35 cellular contexts compared by ENCODE assay signal in genomic region chr7:1553513-1554210, GRCh38. TPM values are rescaled to one million over a fixed set of nuclear protein-coding genes. Genes with fewer than 3 reads are reported as not detected.
DNase-seq lines count a peak whose midpoint lies in the region; ATAC-seq, FAIRE-seq and TF ChIP-seq lines count a peak whose summit lies in the region.
"Had no signal": no experiment of that assay in that cellular context is flagged by ENCODE, and none has a peak within 500 bp of the region (broad histone marks: within the 10 kb centered on the region; RNA-seq: fewer than 3 reads in every experiment).

No MANE protein-coding gene starts in this region.

- ATAC-seq in Right ventricle myocardium inferior (no peak), HepG2 (no peak)
- no peak for ATAC-seq in activated CD8-positive, alpha-beta T cell treated with anti-CD3 and anti-CD28 coated beads, Interleukin-2, amount 10 ng/mL, durations not matched to agents 7 days and 5 days
- ATAC-seq: activated naive CD8-positive, alpha-beta T cell treated with anti-CD3 and anti-CD28 coated beads, Interleukin-2, amount 50 U/mL, for 24 hours; activated T-cell treated with anti-CD3 and anti-CD28 coated beads, Interleukin-2, amount 50 U/mL, for 72 hours; lower lobe of right lung; mucosa of descending colon; natural killer cell had no signal

- H3K9me3 ChIP-seq in astrocyte (ENCODE audit: insufficient read depth, low read depth, low read length) (no peaks in the 10 kb centered on the region), HepG2 (ENCODE audit: low read length) (no peaks in the 10 kb centered on the region)
- H3K9me3 ChIP-seq: esophagus muscularis mucosa, lower lobe of right lung, mucosa of descending colon, tibial nerve had no signal

- TF ChIP-seq CTCF in astrocyte (IDR thresholded peaks at IDR 0.05; ENCODE audit: insufficient read depth, low read depth, low read length) (no peak), HepG2 (CRISPR knock-in tag; IDR thresholded peaks at IDR 0.05) (no peak)

- H3K36me3 ChIP-seq in astrocyte (ENCODE audit: insufficient read depth, low read length) (no peaks in the 10 kb centered on the region), HepG2 (replicated peaks in 1 of 2; ENCODE audit: control insufficient read depth in 1 of 2, insufficient read depth in 2 of 2, low read length in 2 of 2) (peaks cover 5 to 10% of the 10 kb centered on the region in 2 experiments; a peak in 4 of 5 replicates)
- H3K36me3 ChIP-seq: esophagus muscularis mucosa, lower lobe of right lung, tibial nerve had no signal

- H3K4me3 ChIP-seq in astrocyte (ENCODE audit: insufficient read depth, low read depth, low read length), result no peak overlapping the region
- no peak overlapping the region for H3K4me3 ChIP-seq in HepG2 (replicated peaks in 1 of 3; ENCODE audit: insufficient read depth in 1 of 3, low read depth in 2 of 3, low read length in 3 of 3)
- H3K4me3 ChIP-seq: esophagus muscularis mucosa, lower lobe of right lung, mucosa of descending colon, tibial nerve had no signal

- no peak overlapping the region for H3K4me2 ChIP-seq in astrocyte (ENCODE audit: low read length)
- H3K4me2 ChIP-seq in HepG2 (ENCODE audit: low read depth, low read length), result no peak overlapping the region

- in situ Hi-C loops in HepG2 (cut with HindIII; ENCODE audit: extremely low pct_ligation_motif_present, low pct_unique_long_range_greater_than_20kb), result no loop called here
- in situ Hi-C loops in G401 (cut with HindIII; ENCODE audit: low sequenced_read_pairs), result no loop called here

- no TSS peak for BruUV-seq in HepG2 (replicated peaks; lab: Mats Ljungman, UMichigan)

- H3K27me3 ChIP-seq in astrocyte (ENCODE audit: insufficient read depth, low read length) (no peaks in the 10 kb centered on the region), HepG2 (ENCODE audit: control insufficient read depth in 1 of 2, insufficient read depth in 2 of 2, low read length in 2 of 2) (no peaks in the 10 kb centered on the region)

- H3K36me3 Mint-ChIP-seq in astrocyte (ENCODE audit: low read depth, unreplicated experiment), result peaks cover 2% of the 10 kb centered on the region
- no peaks in the 10 kb centered on the region for H3K36me3 Mint-ChIP-seq in activated CD8-positive, alpha-beta T cell treated with anti-CD3 and anti-CD28 coated beads, Interleukin-2, amount 10 ng/mL, durations not matched to agents 7 days and 5 days (ENCODE audit: low read depth)
- H3K36me3 Mint-ChIP-seq: CD4-positive, alpha-beta memory T cell; natural killer cell had no signal

- H3K27me3 Mint-ChIP-seq in astrocyte (ENCODE audit: low read depth, unreplicated experiment), result no peaks in the 10 kb centered on the region
- no peaks in the 10 kb centered on the region for H3K27me3 Mint-ChIP-seq in activated CD8-positive, alpha-beta T cell treated with anti-CD3 and anti-CD28 coated beads, Interleukin-2, amount 10 ng/mL, durations not matched to agents 7 days and 5 days (ENCODE audit: low read depth)
- H3K27me3 Mint-ChIP-seq: activated naive CD8-positive, alpha-beta T cell treated with anti-CD3 and anti-CD28 coated beads, Interleukin-2, amount 50 U/mL, for 24 hours had no signal

- CTCF ChIA-PET in HepG2 (lab: Yijun Ruan, JAX; ENCODE audit: low intra/inter-chr PET ratio, low total read pairs), result no interaction called here
- CTCF ChIA-PET in activated CD8-positive, alpha-beta T cell treated with anti-CD3 and anti-CD28 coated beads, Interleukin-2, amount 10 ng/mL, durations not matched to agents 7 days and 5 days (lab: Charles Lee), result no interaction called here

- POLR2A ChIA-PET in HepG2 (lab: Yijun Ruan, JAX), result interaction anchor here (2.9 to 6.4 kb wide), 3 partner anchors 10 to 35 kb away, joined by 14 to 108 read pairs (median 30); no protein-coding TSS in a partner anchor
- POLR2A ChIA-PET in activated CD8-positive, alpha-beta T cell treated with anti-CD3 and anti-CD28 coated beads, Interleukin-2, amount 10 ng/mL, durations not matched to agents 7 days and 5 days (lab: Charles Lee), result no interaction called here

- 85% methylated on average over 17 of the region's 28 CpGs for WGBS in HepG2 (ENCODE audit: low lambda C conversion rate)

- H3K79me2 ChIP-seq in astrocyte (ENCODE audit: insufficient read depth, low read length) (no peaks in the 10 kb centered on the region), HepG2 (ENCODE audit: insufficient read depth, low read length) (no peaks in the 10 kb centered on the region)

- no peak for TF ChIP-seq EP300 in HepG2 (IDR thresholded peaks at IDR 0.05; ENCODE audit: low read depth in 2 of 2, low read length in 2 of 2)
- TF ChIP-seq EP300 in HepG2 (CRISPR knock-in tag; IDR thresholded peaks at IDR 0.05; ENCODE audit: borderline replicate concordance), result no peak

- peak overlapping the region; percentile 34 for H3K27ac Mint-ChIP-seq in astrocyte (ENCODE audit: unreplicated experiment)
- no peak overlapping the region for H3K27ac Mint-ChIP-seq in activated CD8-positive, alpha-beta T cell treated with anti-CD3 and anti-CD28 coated beads, Interleukin-2, amount 10 ng/mL, durations not matched to agents 7 days and 5 days
- H3K27ac Mint-ChIP-seq: activated naive CD8-positive, alpha-beta T cell treated with anti-CD3 and anti-CD28 coated beads, Interleukin-2, amount 50 U/mL, for 24 hours; activated T-cell treated with anti-CD3 and anti-CD28 coated beads, Interleukin-2, amount 50 U/mL, for 72 hours; dendritic cell treated with granulocyte-macrophage colony-stimulating factor and Interleukin-4, amounts not matched to agents 40 ng/mL and 50 ng/mL, for 4 days; natural killer cell had no signal

- H3K27ac ChIP-seq in astrocyte (ENCODE audit: low read depth, low read length), result no peak overlapping the region
- H3K27ac ChIP-seq in HepG2 (ENCODE audit: extremely low read length, insufficient read depth, low read length), result peak overlapping the region; percentile 89
- H3K27ac ChIP-seq: esophagus muscularis mucosa, HL-60, lower lobe of right lung, tibial nerve had no signal

- FAIRE-seq in astrocyte (lab: Jason Lieb, UNC) (no peak), HepG2 (lab: Jason Lieb, UNC) (no peak)
- FAIRE-seq: GM19239, H54, keratinocyte had no signal

- no peak overlapping the region for H3K4me3 Mint-ChIP-seq in astrocyte (ENCODE audit: unreplicated experiment)
- no peak overlapping the region for H3K4me3 Mint-ChIP-seq in activated CD8-positive, alpha-beta T cell treated with anti-CD3 and anti-CD28 coated beads, Interleukin-2, amount 10 ng/mL, durations not matched to agents 7 days and 5 days
- H3K4me3 Mint-ChIP-seq: activated naive CD8-positive, alpha-beta T cell treated with anti-CD3 and anti-CD28 coated beads, Interleukin-2, amount 50 U/mL, for 24 hours; activated T-cell treated with anti-CD3 and anti-CD28 coated beads, Interleukin-2, amount 50 U/mL, for 72 hours; CD4-positive, alpha-beta memory T cell; dendritic cell treated with granulocyte-macrophage colony-stimulating factor and Interleukin-4, amounts not matched to agents 40 ng/mL and 50 ng/mL, for 4 days; natural killer cell had no signal

- TF ChIP-seq POLR2A in HepG2 (IDR thresholded peaks at IDR 0.05; ENCODE audit: insufficient read depth in 1 of 2, low read depth in 2 of 2, low read length in 2 of 2), result no peak

- intact Hi-C loops in Right ventricle myocardium inferior (cut with DNase I) (no loop called here), cardiac septum (cut with DNase I) (no loop called here), HepG2 (cut with micrococcal nuclease; ENCODE audit: unreplicated experiment) (loop anchor here (2.0 kb wide), 1 partner anchor 17 kb away; no protein-coding TSS in a partner anchor)

- no peaks in the 10 kb centered on the region for H4K20me1 ChIP-seq in astrocyte (ENCODE audit: insufficient read depth, low read length)
- no peaks in the 10 kb centered on the region for H4K20me1 ChIP-seq in HepG2 (ENCODE audit: insufficient read depth, low read length)

- H3K4me1 ChIP-seq in astrocyte (ENCODE audit: insufficient read depth, low read length) (peaks cover 16% of the 10 kb centered on the region), HepG2 (ENCODE audit: insufficient read depth, low read length) (peaks cover 44% of the 10 kb centered on the region)

- no peak for TF ChIP-seq RAD21 in HepG2 (CRISPR knock-in tag; IDR thresholded peaks at IDR 0.05)

- peaks cover 8% of the 10 kb centered on the region for H3K4me1 Mint-ChIP-seq in astrocyte (ENCODE audit: low read depth, unreplicated experiment)
- H3K4me1 Mint-ChIP-seq in activated CD8-positive, alpha-beta T cell treated with anti-CD3 and anti-CD28 coated beads, Interleukin-2, amount 10 ng/mL, durations not matched to agents 7 days and 5 days (ENCODE audit: low read depth), result peaks cover 5% of the 10 kb centered on the region
- H3K4me1 Mint-ChIP-seq: activated naive CD8-positive, alpha-beta T cell treated with anti-CD3 and anti-CD28 coated beads, Interleukin-2, amount 50 U/mL, for 24 hours had no signal

- peak; percentile 63 for DNase-seq in Right ventricle myocardium inferior (ENCODE audit: missing footprints)
- DNase-seq in cardiac septum (ENCODE audit: low spot score), result no peak
- no peak for DNase-seq in astrocyte (ENCODE audit: low read depth)
- DNase-seq in HepG2 (ENCODE audit: low spot score), result no peak
- no peak for DNase-seq in NCI-H187 treated with DMSO at 0.1 percent for 48 hours (lab: John Stamatoyannopoulos, UW)
- DNase-seq in A172 (ENCODE audit: low spot score), result no peak
- no peak for DNase-seq in G401 (ENCODE audit: low spot score)
- DNase-seq in activated CD8-positive, alpha-beta T cell treated with anti-CD3 and anti-CD28 coated beads, Interleukin-2, amount 10 ng/mL, durations not matched to agents 7 days and 5 days, result no peak
- DNase-seq: activated CD4-positive, alpha-beta T cell treated with anti-CD3 and anti-CD28 coated beads, Interleukin-2, amount 50 U/mL, for 4 hours; activated CD4-positive, CD25-positive, alpha-beta regulatory T cell; activated naive CD8-positive, alpha-beta T cell treated with anti-CD3 and anti-CD28 coated beads, Interleukin-2, amount 50 U/mL, for 24 hours; activated T-cell treated with anti-CD3 and anti-CD28 coated beads, Interleukin-2, amount 50 U/mL, for 72 hours; AML-193; CD4-positive, alpha-beta memory T cell; central memory CD4-positive, alpha-beta T cell; foreskin fibroblast; head of caudate nucleus; lower lobe of right lung; MM.1S; mucosa of descending colon; natural killer cell; NCI-H2081; NCI-H2227 treated with DMSO at 0.1 percent for 48 hours; NCI-H526; stimulated activated CD4-positive, alpha-beta T cell treated with anti-CD3 and anti-CD28 coated beads, Interleukin-15, amount 100 ng/mL, for 24 hours; stimulated activated CD4-positive, alpha-beta T cell treated with anti-CD3 and anti-CD28 coated beads, Interleukin-4, amount 100 ng/mL, for 4 hours had no signal

- H3K9ac ChIP-seq in astrocyte (ENCODE audit: low read length), result no peak overlapping the region
- H3K9ac ChIP-seq in HepG2 (ENCODE audit: insufficient read depth, low read depth, low read length), result no peak overlapping the region

- H3K9me3 Mint-ChIP-seq in astrocyte (ENCODE audit: unreplicated experiment), result no peaks in the 10 kb centered on the region
- H3K9me3 Mint-ChIP-seq in activated CD8-positive, alpha-beta T cell treated with anti-CD3 and anti-CD28 coated beads, Interleukin-2, amount 10 ng/mL, durations not matched to agents 7 days and 5 days (ENCODE audit: insufficient read depth), result no peaks in the 10 kb centered on the region
- H3K9me3 Mint-ChIP-seq: activated naive CD8-positive, alpha-beta T cell treated with anti-CD3 and anti-CD28 coated beads, Interleukin-2, amount 50 U/mL, for 24 hours; activated T-cell treated with anti-CD3 and anti-CD28 coated beads, Interleukin-2, amount 50 U/mL, for 72 hours; dendritic cell treated with granulocyte-macrophage colony-stimulating factor and Interleukin-4, amounts not matched to agents 40 ng/mL and 50 ng/mL, for 4 days; natural killer cell had no signal

- H2AFZ ChIP-seq in astrocyte (ENCODE audit: low read depth, low read length) (no peak overlapping the region), HepG2 (ENCODE audit: low read length) (no peak overlapping the region)

RNA-seq across cellular contexts. Expression of gene TMEM184A, which starts 2.3 kb away (rescaled TPM):
- 0.32 TPM for total RNA-seq in Right ventricle myocardium inferior
- total RNA-seq in cardiac septum, result 0.08 TPM
- 1.8 and 2.1 TPM in 2 replicates for total RNA-seq in astrocyte
- total RNA-seq in HepG2 (2016; rRNA removed; fragmentation: Illumina TruSeq; extraction: Trizol), result 3.1 and 9.5 TPM in 2 replicates
- 4.3 and 4.6 TPM in 2 replicates for total RNA-seq in HepG2 (2016; cell fraction: cytosol; rRNA removed; fragmentation: Illumina TruSeq; extraction: Trizol; ENCODE audit: low read depth)
- 3.8 and 10.6 TPM in 2 replicates for total RNA-seq in HepG2 (2016; cell fraction: insoluble cytoplasmic fraction; rRNA removed; fragmentation: Illumina TruSeq; extraction: Trizol)
- 5.7 and 6.3 TPM in 2 replicates for total RNA-seq in HepG2 (2016; cell fraction: membrane; rRNA removed; fragmentation: Illumina TruSeq; extraction: Trizol)
- total RNA-seq in HepG2 (2016; cell fraction: nucleus; rRNA removed; fragmentation: Illumina TruSeq; extraction: Trizol), result 11.4 and 11.7 TPM in 2 replicates
- polyA plus RNA-seq in HepG2 (2011; rRNA removed), result 20.4 and 33.1 TPM in 2 replicates
- 9.9 and 13.2 TPM in 2 replicates for polyA plus RNA-seq in HepG2 (2011; cell fraction: cytosol; rRNA removed)
- 144 and 175 TPM in 2 replicates for polyA plus RNA-seq in HepG2 (2011; cell fraction: nucleus; rRNA removed)
- polyA plus RNA-seq in HepG2 (2012), result 8.4 and 10.9 TPM in 2 replicates
- polyA plus RNA-seq in HepG2 (2016; cell fraction: cytosol; fragmentation: Illumina TruSeq; extraction: Trizol; ENCODE audit: low read depth), result 3.6 and 4.0 TPM in 2 replicates
- 4.3 and 5.0 TPM in 2 replicates for polyA plus RNA-seq in HepG2 (2016; cell fraction: insoluble cytoplasmic fraction; fragmentation: Illumina TruSeq; extraction: Trizol; ENCODE audit: low read depth)
- 4.3 and 5.3 TPM in 2 replicates for polyA plus RNA-seq in HepG2 (2016; cell fraction: membrane; fragmentation: Illumina TruSeq; extraction: Trizol; ENCODE audit: low read depth)
- 25.4 and 29.2 TPM in 2 replicates for polyA plus RNA-seq in HepG2 (2016; cell fraction: nucleus; fragmentation: Illumina TruSeq; extraction: Trizol; ENCODE audit: insufficient read depth, low read depth)
- 70.5 and 85.2 TPM in 2 replicates for polyA minus RNA-seq in HepG2 (2011; rRNA and poly(A)+ RNA removed; ENCODE audit: low replicate concordance)
- 6.3 and 12.4 TPM in 2 replicates for polyA minus RNA-seq in HepG2 (2011; cell fraction: cytosol; rRNA and poly(A)+ RNA removed)
- 27.6 and 31.7 TPM in 2 replicates for polyA minus RNA-seq in HepG2 (2011; cell fraction: nucleus; rRNA and poly(A)+ RNA removed)
- 2.7 and 3.6 TPM in 2 replicates for total RNA-seq in A172 (2014; rRNA removed; shearing (Covaris generic))
- 0.49 and 1.8 TPM in 2 replicates for total RNA-seq in G401 (2014; rRNA removed; shearing (Covaris generic))
- not detected for total RNA-seq in activated CD8-positive, alpha-beta T cell treated with anti-CD3 and anti-CD28 coated beads, Interleukin-2, amount 10 ng/mL, durations not matched to agents 7 days and 5 days
- total RNA-seq: A673; CD4-positive, alpha-beta memory T cell; T-helper 1 cell treated with Interleukin-12 subunit alpha and Interleukin-12 subunit beta and Interleukin-4 antibody, amounts not matched to agents 30 ng/mL and 1 ng/mL, for 36 hours had no signal
- polyA plus RNA-seq: CD4-positive, alpha-beta memory T cell had no signal

RNA-seq across cellular contexts. Expression of gene PSMG3, which starts 16.2 kb away (rescaled TPM):
- 13.3 TPM for total RNA-seq in Right ventricle myocardium inferior
- total RNA-seq in cardiac septum, result 12.1 TPM
- 30.3 and 33.6 TPM in 2 replicates for total RNA-seq in astrocyte
- total RNA-seq in HepG2 (2016; rRNA removed; fragmentation: Illumina TruSeq; extraction: Trizol), result 46.7 and 48.4 TPM in 2 replicates
- total RNA-seq in HepG2 (2016; cell fraction: cytosol; rRNA removed; fragmentation: Illumina TruSeq; extraction: Trizol; ENCODE audit: low read depth), result 83.1 and 98.2 TPM in 2 replicates
- 50.6 and 51.2 TPM in 2 replicates for total RNA-seq in HepG2 (2016; cell fraction: insoluble cytoplasmic fraction; rRNA removed; fragmentation: Illumina TruSeq; extraction: Trizol)
- 102 and 118 TPM in 2 replicates for total RNA-seq in HepG2 (2016; cell fraction: membrane; rRNA removed; fragmentation: Illumina TruSeq; extraction: Trizol)
- total RNA-seq in HepG2 (2016; cell fraction: nucleus; rRNA removed; fragmentation: Illumina TruSeq; extraction: Trizol), result 24.1 and 28.4 TPM in 2 replicates
- polyA plus RNA-seq in HepG2 (2011; rRNA removed), result 29.3 and 29.6 TPM in 2 replicates
- polyA plus RNA-seq in HepG2 (2011; cell fraction: cytosol; rRNA removed), result 36.1 and 44.9 TPM in 2 replicates
- 29.2 and 39.8 TPM in 2 replicates for polyA plus RNA-seq in HepG2 (2011; cell fraction: nucleus; rRNA removed)
- polyA plus RNA-seq in HepG2 (2012), result 15.8 and 28.3 TPM in 2 replicates
- polyA plus RNA-seq in HepG2 (2016; cell fraction: cytosol; fragmentation: Illumina TruSeq; extraction: Trizol; ENCODE audit: low read depth), result 72.7 and 106 TPM in 2 replicates
- polyA plus RNA-seq in HepG2 (2016; cell fraction: insoluble cytoplasmic fraction; fragmentation: Illumina TruSeq; extraction: Trizol; ENCODE audit: low read depth), result 49.5 and 55.3 TPM in 2 replicates
- polyA plus RNA-seq in HepG2 (2016; cell fraction: membrane; fragmentation: Illumina TruSeq; extraction: Trizol; ENCODE audit: low read depth), result 82.6 and 104 TPM in 2 replicates
- polyA plus RNA-seq in HepG2 (2016; cell fraction: nucleus; fragmentation: Illumina TruSeq; extraction: Trizol; ENCODE audit: insufficient read depth, low read depth), result 48.5 and 51.1 TPM in 2 replicates
- polyA minus RNA-seq in HepG2 (2011; rRNA and poly(A)+ RNA removed; ENCODE audit: low replicate concordance), result 17.7 and 43.7 TPM in 2 replicates
- polyA minus RNA-seq in HepG2 (2011; cell fraction: cytosol; rRNA and poly(A)+ RNA removed), result 8.9 and 9.7 TPM in 2 replicates
- 4.7 and 6.2 TPM in 2 replicates for polyA minus RNA-seq in HepG2 (2011; cell fraction: nucleus; rRNA and poly(A)+ RNA removed)
- 91.0 and 138 TPM in 2 replicates for total RNA-seq in A172 (2014; rRNA removed; shearing (Covaris generic))
- 97.4 and 104 TPM in 2 replicates for total RNA-seq in G401 (2014; rRNA removed; shearing (Covaris generic))
- total RNA-seq in activated CD8-positive, alpha-beta T cell treated with anti-CD3 and anti-CD28 coated beads, Interleukin-2, amount 10 ng/mL, durations not matched to agents 7 days and 5 days, result 10 to 100 TPM; 33.1 to 33.3 TPM

RNA-seq across cellular contexts. Expression of gene MAFK, which starts 23.2 kb away (rescaled TPM):
- 50.8 TPM for total RNA-seq in Right ventricle myocardium inferior
- 192 TPM for total RNA-seq in cardiac septum
- 36.2 and 36.6 TPM in 2 replicates for total RNA-seq in astrocyte
- 9.2 and 10.4 TPM in 2 replicates for total RNA-seq in HepG2 (2016; rRNA removed; fragmentation: Illumina TruSeq; extraction: Trizol)
- 1.4 and 1.5 TPM in 2 replicates for total RNA-seq in HepG2 (2016; cell fraction: cytosol; rRNA removed; fragmentation: Illumina TruSeq; extraction: Trizol; ENCODE audit: low read depth)
- 8.1 and 11.1 TPM in 2 replicates for total RNA-seq in HepG2 (2016; cell fraction: insoluble cytoplasmic fraction; rRNA removed; fragmentation: Illumina TruSeq; extraction: Trizol)
- 4.0 and 4.6 TPM in 2 replicates for total RNA-seq in HepG2 (2016; cell fraction: membrane; rRNA removed; fragmentation: Illumina TruSeq; extraction: Trizol)
- 6.5 TPM in 2 replicates for total RNA-seq in HepG2 (2016; cell fraction: nucleus; rRNA removed; fragmentation: Illumina TruSeq; extraction: Trizol)
- polyA plus RNA-seq in HepG2 (2011; rRNA removed), result 7.3 and 13.8 TPM in 2 replicates
- 6.2 and 7.3 TPM in 2 replicates for polyA plus RNA-seq in HepG2 (2011; cell fraction: cytosol; rRNA removed)
- polyA plus RNA-seq in HepG2 (2011; cell fraction: nucleus; rRNA removed), result 63.2 and 72.7 TPM in 2 replicates
- 15.2 and 31.6 TPM in 2 replicates for polyA plus RNA-seq in HepG2 (2012)
- 0.54 and 0.61 TPM in 2 replicates for polyA plus RNA-seq in HepG2 (2016; cell fraction: cytosol; fragmentation: Illumina TruSeq; extraction: Trizol; ENCODE audit: low read depth)
- 6.5 and 8.2 TPM in 2 replicates for polyA plus RNA-seq in HepG2 (2016; cell fraction: insoluble cytoplasmic fraction; fragmentation: Illumina TruSeq; extraction: Trizol; ENCODE audit: low read depth)
- polyA plus RNA-seq in HepG2 (2016; cell fraction: membrane; fragmentation: Illumina TruSeq; extraction: Trizol; ENCODE audit: low read depth), result 1.9 TPM in 2 replicates
- 19.6 and 20.9 TPM in 2 replicates for polyA plus RNA-seq in HepG2 (2016; cell fraction: nucleus; fragmentation: Illumina TruSeq; extraction: Trizol; ENCODE audit: insufficient read depth, low read depth)
- polyA minus RNA-seq in HepG2 (2011; rRNA and poly(A)+ RNA removed; ENCODE audit: low replicate concordance), result 11.1 and 17.4 TPM in 2 replicates
- polyA minus RNA-seq in HepG2 (2011; cell fraction: cytosol; rRNA and poly(A)+ RNA removed), result 12.7 and 12.8 TPM in 2 replicates
- polyA minus RNA-seq in HepG2 (2011; cell fraction: nucleus; rRNA and poly(A)+ RNA removed), result 10.8 and 12.7 TPM in 2 replicates
- total RNA-seq in A172 (2014; rRNA removed; shearing (Covaris generic)), result 49.6 and 54.3 TPM in 2 replicates
- 12.6 and 16.7 TPM in 2 replicates for total RNA-seq in G401 (2014; rRNA removed; shearing (Covaris generic))
- total RNA-seq in activated CD8-positive, alpha-beta T cell treated with anti-CD3 and anti-CD28 coated beads, Interleukin-2, amount 10 ng/mL, durations not matched to agents 7 days and 5 days, result 10 to 100 TPM; 22.6 to 23.9 TPM

RNA-seq across cellular contexts. Expression of gene INTS1, which starts 49.5 kb away (rescaled TPM):
- total RNA-seq in Right ventricle myocardium inferior (25.8 TPM), cardiac septum (54.7 TPM), astrocyte (81.4 and 81.9 TPM in 2 replicates), HepG2 (2016; rRNA removed; fragmentation: Illumina TruSeq; extraction: Trizol) (17.3 and 29.0 TPM in 2 replicates)
- total RNA-seq in HepG2 (2016; cell fraction: cytosol; rRNA removed; fragmentation: Illumina TruSeq; extraction: Trizol; ENCODE audit: low read depth), result 5.1 and 5.5 TPM in 2 replicates
- total RNA-seq in HepG2 (2016; cell fraction: insoluble cytoplasmic fraction; rRNA removed; fragmentation: Illumina TruSeq; extraction: Trizol), result 10.4 and 29.7 TPM in 2 replicates
- total RNA-seq in HepG2 (2016; cell fraction: membrane; rRNA removed; fragmentation: Illumina TruSeq; extraction: Trizol), result 7.6 and 9.1 TPM in 2 replicates
- total RNA-seq in HepG2 (2016; cell fraction: nucleus; rRNA removed; fragmentation: Illumina TruSeq; extraction: Trizol), result 41.5 and 48.7 TPM in 2 replicates
- 13.7 and 18.2 TPM in 2 replicates for polyA plus RNA-seq in HepG2 (2011; rRNA removed)
- polyA plus RNA-seq in HepG2 (2011; cell fraction: cytosol; rRNA removed), result 13.7 and 18.1 TPM in 2 replicates
- polyA plus RNA-seq in HepG2 (2011; cell fraction: nucleus; rRNA removed), result 167 and 254 TPM in 2 replicates
- 20.5 and 22.5 TPM in 2 replicates for polyA plus RNA-seq in HepG2 (2012)
- 3.9 and 4.3 TPM in 2 replicates for polyA plus RNA-seq in HepG2 (2016; cell fraction: cytosol; fragmentation: Illumina TruSeq; extraction: Trizol; ENCODE audit: low read depth)
- 11.9 and 26.2 TPM in 2 replicates for polyA plus RNA-seq in HepG2 (2016; cell fraction: insoluble cytoplasmic fraction; fragmentation: Illumina TruSeq; extraction: Trizol; ENCODE audit: low read depth)
- 6.0 and 6.1 TPM in 2 replicates for polyA plus RNA-seq in HepG2 (2016; cell fraction: membrane; fragmentation: Illumina TruSeq; extraction: Trizol; ENCODE audit: low read depth)
- polyA plus RNA-seq in HepG2 (2016; cell fraction: nucleus; fragmentation: Illumina TruSeq; extraction: Trizol; ENCODE audit: insufficient read depth, low read depth), result 118 and 123 TPM in 2 replicates
- polyA minus RNA-seq in HepG2 (2011; rRNA and poly(A)+ RNA removed; ENCODE audit: low replicate concordance), result 33.5 and 55.8 TPM in 2 replicates
- polyA minus RNA-seq in HepG2 (2011; cell fraction: cytosol; rRNA and poly(A)+ RNA removed), result 18.4 and 23.7 TPM in 2 replicates
- polyA minus RNA-seq in HepG2 (2011; cell fraction: nucleus; rRNA and poly(A)+ RNA removed), result 25.5 and 29.1 TPM in 2 replicates
- 45.3 and 49.6 TPM in 2 replicates for total RNA-seq in A172 (2014; rRNA removed; shearing (Covaris generic))
- total RNA-seq in G401 (2014; rRNA removed; shearing (Covaris generic)), result 96.8 and 104 TPM in 2 replicates
- total RNA-seq in activated CD8-positive, alpha-beta T cell treated with anti-CD3 and anti-CD28 coated beads, Interleukin-2, amount 10 ng/mL, durations not matched to agents 7 days and 5 days, result 100 to 1,000 TPM; 105 to 112 TPM
